In genomic region chr12:71718611-71719010, GRCh38 we compare ENCODE assay signal across 20 cellular contexts. TPM values are rescaled to one million over a fixed set of nuclear protein-coding genes. Genes with fewer than 3 reads are reported as not detected.
DNase-seq lines count a peak whose midpoint lies in the region; FAIRE-seq and TF ChIP-seq lines count a peak whose summit lies in the region.
"Had no signal": no experiment of that assay in that cellular context is flagged by ENCODE, and none has a peak within 500 bp of the region (broad histone marks: within the 10 kb centered on the region; RNA-seq: fewer than 3 reads in every experiment).

No MANE protein-coding gene starts in this region.

- peak; percentile 52 for FAIRE-seq in keratinocyte (lab: Jason Lieb, UNC)
- no peak for FAIRE-seq in H54 (lab: Jason Lieb, UNC)
- FAIRE-seq: GM12891, GM18507, H1 had no signal

- no peaks in the 10 kb centered on the region for H3K9me1 ChIP-seq in keratinocyte (ENCODE audit: control insufficient read depth, extremely low read depth, insufficient read depth, low read length)

- DNase-seq in NCI-H226 (peak; percentile 55), amniotic epithelial cell (ENCODE audit: low read depth) (peak; percentile 58), keratinocyte (ENCODE audit: low read depth, low spot score) (no peak), osteocyte (ENCODE audit: extremely low spot score, unreplicated experiment) (no peak), NCI-H774 (lab: John Stamatoyannopoulos, UW) (no peak), HuH-7 (ENCODE audit: low spot score) (no peak), H54 (ENCODE audit: insufficient read length, low spot score) (no peak)
- DNase-seq: C1 segment of cervical spinal cord; Calu3; CD4-positive, alpha-beta memory T cell; COR-L47; DMS53; DMS79 treated with DMSO at 0.1 percent for 48 hours; GF-D8; GM23248; H9; HFFc6 had no signal

- TF ChIP-seq POLR2A in H54 (IDR thresholded peaks at IDR 0.05; ENCODE audit: low read depth, low read length) = no peak

- dilution Hi-C loops in keratinocyte (cut with MboI; ENCODE audit: extremely low pct_ligation_motif_present, low sequenced_read_pairs) = no loop called here

- no peaks in the 10 kb centered on the region for H3K79me2 ChIP-seq in keratinocyte (ENCODE audit: control insufficient read depth, insufficient read depth, low read length)

- no peak overlapping the region for H3K9ac ChIP-seq in keratinocyte (ENCODE audit: control insufficient read depth, extremely low read depth, insufficient read depth, low read length)
- H3K9ac ChIP-seq: GM23248 had no signal

- H3K36me3 ChIP-seq in keratinocyte (ENCODE audit: control insufficient read depth in 2 of 2, extremely low read depth in 1 of 2, insufficient read depth in 2 of 2, low read length in 2 of 2) = no peaks in the 10 kb centered on the region

- peaks cover 18% of the 10 kb centered on the region for H3K4me1 ChIP-seq in keratinocyte (ENCODE audit: control insufficient read depth, extremely low read depth, insufficient read depth, low read length)

- H4K20me1 ChIP-seq in keratinocyte (ENCODE audit: control insufficient read depth, extremely low read depth, insufficient read depth, low read length) = no peaks in the 10 kb centered on the region

- H2AFZ ChIP-seq in keratinocyte (ENCODE audit: control insufficient read depth, low read length) = no peak overlapping the region
- H2AFZ ChIP-seq: GM23248 had no signal

- no peak overlapping the region for H3K4me2 ChIP-seq in keratinocyte (ENCODE audit: control insufficient read depth, extremely low read depth, insufficient read depth, low read depth, low read length)

- no peak overlapping the region for H3K27ac ChIP-seq in keratinocyte (ENCODE audit: control insufficient read depth, insufficient read depth, low read length)
- H3K27ac ChIP-seq: GM23248 had no signal

- no peak overlapping the region for H3K4me3 ChIP-seq in keratinocyte (ENCODE audit: control insufficient read depth in 2 of 3, extremely low read depth in 1 of 3, insufficient read depth in 2 of 3, low read depth in 1 of 3, low read length in 3 of 3)
- H3K4me3 ChIP-seq: GM23248 had no signal

- no peaks in the 10 kb centered on the region for H3K27me3 ChIP-seq in keratinocyte (ENCODE audit: control insufficient read depth, extremely low read depth, insufficient read depth, low read length)

- TF ChIP-seq CTCF in keratinocyte (optimal IDR thresholded peaks at IDR 0.05 in 1 of 3, IDR thresholded peaks at IDR 0.05 in 1 of 3, conservative IDR thresholded peaks at IDR 0.05 in 1 of 3; ENCODE audit: extremely low read depth in 1 of 3, insufficient read depth in 2 of 3, low read length in 3 of 3) (no peak), osteocyte (IDR thresholded peaks at IDR 0.05) (no peak)

- no peak overlapping the region for H3K4me3 Mint-ChIP-seq in osteocyte (ENCODE audit: unreplicated experiment)
- H3K4me3 Mint-ChIP-seq: CD4-positive, alpha-beta memory T cell; H9; HFFc6 had no signal

- no peaks in the 10 kb centered on the region for H3K4me1 Mint-ChIP-seq in osteocyte (ENCODE audit: unreplicated experiment)
- H3K4me1 Mint-ChIP-seq: CD4-positive, alpha-beta memory T cell; H9 had no signal

- peaks cover 20% of the 10 kb centered on the region for H3K9me3 Mint-ChIP-seq in osteocyte (ENCODE audit: unreplicated experiment)
- H3K9me3 Mint-ChIP-seq: HFFc6 had no signal

- no peaks in the 10 kb centered on the region for H3K27me3 Mint-ChIP-seq in osteocyte (ENCODE audit: unreplicated experiment)

- no peaks in the 10 kb centered on the region for H3K9me3 ChIP-seq in keratinocyte (ENCODE audit: control insufficient read depth, low read depth, low read length)

- H3K27ac Mint-ChIP-seq in osteocyte (ENCODE audit: unreplicated experiment) = no peak overlapping the region
- H3K27ac Mint-ChIP-seq: CD4-positive, alpha-beta memory T cell; H9; HFFc6 had no signal

- peaks cover 1% of the 10 kb centered on the region for H3K36me3 Mint-ChIP-seq in osteocyte (ENCODE audit: unreplicated experiment)

RNA-seq across cellular contexts. Expression of gene TMEM19, which starts 32.7 kb away (rescaled TPM):
- 25.4 to 38.8 TPM (median 36.5 TPM) in 3 replicates for polyA plus RNA-seq in keratinocyte
- polyA plus RNA-seq in keratinocyte (2011; ENCODE audit: low read depth) = 3.1 TPM
- 11.2 and 18.7 TPM in 2 replicates for polyA plus RNA-seq in keratinocyte (2011; cell fraction: cytosol; rRNA removed)
- polyA plus RNA-seq in keratinocyte (2011; cell fraction: nucleus; rRNA removed) = 28.0 and 35.1 TPM in 2 replicates
- polyA plus RNA-seq in keratinocyte (2012; ENCODE audit: low replicate concordance) = 7.9 and 15.2 TPM in 2 replicates
- polyA minus RNA-seq in keratinocyte = 8.4 to 60.1 TPM (median 58.2 TPM) in 3 replicates
- polyA minus RNA-seq in keratinocyte (2011; cell fraction: cytosol; rRNA and poly(A)+ RNA removed) = 24.4 TPM
- 39.6 and 66.4 TPM in 2 replicates for polyA minus RNA-seq in keratinocyte (2011; cell fraction: nucleus; rRNA and poly(A)+ RNA removed)
- 28.0 and 32.5 TPM in 2 replicates for total RNA-seq in osteocyte

RNA-seq across cellular contexts. Expression of gene RAB21, which starts 36.1 kb away (rescaled TPM):
- polyA plus RNA-seq in keratinocyte = 11.7 to 21.9 TPM (median 19.5 TPM) in 3 replicates
- 390 TPM for polyA plus RNA-seq in keratinocyte (2011; ENCODE audit: low read depth)
- polyA plus RNA-seq in keratinocyte (2011; cell fraction: cytosol; rRNA removed) = 17.5 and 31.8 TPM in 2 replicates
- 16.1 and 23.6 TPM in 2 replicates for polyA plus RNA-seq in keratinocyte (2011; cell fraction: nucleus; rRNA removed)
- 42.1 and 77.3 TPM in 2 replicates for polyA plus RNA-seq in keratinocyte (2012; ENCODE audit: low replicate concordance)
- polyA minus RNA-seq in keratinocyte = 2.8 to 16.8 TPM (median 7.3 TPM) in 3 replicates
- polyA minus RNA-seq in keratinocyte (2011; cell fraction: cytosol; rRNA and poly(A)+ RNA removed) = 9.6 TPM
- polyA minus RNA-seq in keratinocyte (2011; cell fraction: nucleus; rRNA and poly(A)+ RNA removed) = 2.7 and 7.8 TPM in 2 replicates
- total RNA-seq in osteocyte = 70.6 and 75.7 TPM in 2 replicates

RNA-seq across cellular contexts. Expression of gene THAP2, which starts 54.5 kb away (rescaled TPM):
- polyA plus RNA-seq in keratinocyte = 1.2 to 4.4 TPM (median 2.7 TPM) in 3 replicates
- 16.3 TPM for polyA plus RNA-seq in keratinocyte (2011; ENCODE audit: low read depth)
- 1.2 and 4.6 TPM in 2 replicates for polyA plus RNA-seq in keratinocyte (2011; cell fraction: cytosol; rRNA removed)
- 6.7 and 10.0 TPM in 2 replicates for polyA plus RNA-seq in keratinocyte (2011; cell fraction: nucleus; rRNA removed)
- 1.7 and 5.7 TPM in 2 replicates for polyA plus RNA-seq in keratinocyte (2012; ENCODE audit: low replicate concordance)
- polyA minus RNA-seq in keratinocyte = 0.69 to 1.9 TPM in 2 of 3 replicates, not detected in the other
- 0.58 TPM for polyA minus RNA-seq in keratinocyte (2011; cell fraction: cytosol; rRNA and poly(A)+ RNA removed)
- 1.8 and 4.7 TPM in 2 replicates for polyA minus RNA-seq in keratinocyte (2011; cell fraction: nucleus; rRNA and poly(A)+ RNA removed)
- 5.0 and 5.1 TPM in 2 replicates for total RNA-seq in osteocyte

RNA-seq across cellular contexts. Expression of gene ZFC3H1, which starts 55.0 kb away (rescaled TPM):
- 20.3 to 56.3 TPM (median 39.3 TPM) in 3 replicates for polyA plus RNA-seq in keratinocyte
- polyA plus RNA-seq in keratinocyte (2011; ENCODE audit: low read depth) = 30.1 TPM
- 10.1 and 25.5 TPM in 2 replicates for polyA plus RNA-seq in keratinocyte (2011; cell fraction: cytosol; rRNA removed)
- 131 and 172 TPM in 2 replicates for polyA plus RNA-seq in keratinocyte (2011; cell fraction: nucleus; rRNA removed)
- 13.5 and 26.3 TPM in 2 replicates for polyA plus RNA-seq in keratinocyte (2012; ENCODE audit: low replicate concordance)
- 8.0 to 53.2 TPM (median 23.8 TPM) in 3 replicates for polyA minus RNA-seq in keratinocyte
- 8.2 TPM for polyA minus RNA-seq in keratinocyte (2011; cell fraction: cytosol; rRNA and poly(A)+ RNA removed)
- polyA minus RNA-seq in keratinocyte (2011; cell fraction: nucleus; rRNA and poly(A)+ RNA removed) = 52.9 and 98.6 TPM in 2 replicates
- 38.8 and 49.7 TPM in 2 replicates for total RNA-seq in osteocyte

Comparison
In these comparisons a context has a peak if more than half of its experiments do, and no peak if none do; other contexts are left out.
1. DNase-seq: peak in NCI-H226 (single experiment) and amniotic epithelial cell (single experiment); none in keratinocyte (single experiment), osteocyte (single experiment), NCI-H774 (single experiment), HuH-7 (single experiment) and H54 (single experiment).